Comparison of ENCODE assay signal across 8 cellular contexts in the genomic region with DNA sequence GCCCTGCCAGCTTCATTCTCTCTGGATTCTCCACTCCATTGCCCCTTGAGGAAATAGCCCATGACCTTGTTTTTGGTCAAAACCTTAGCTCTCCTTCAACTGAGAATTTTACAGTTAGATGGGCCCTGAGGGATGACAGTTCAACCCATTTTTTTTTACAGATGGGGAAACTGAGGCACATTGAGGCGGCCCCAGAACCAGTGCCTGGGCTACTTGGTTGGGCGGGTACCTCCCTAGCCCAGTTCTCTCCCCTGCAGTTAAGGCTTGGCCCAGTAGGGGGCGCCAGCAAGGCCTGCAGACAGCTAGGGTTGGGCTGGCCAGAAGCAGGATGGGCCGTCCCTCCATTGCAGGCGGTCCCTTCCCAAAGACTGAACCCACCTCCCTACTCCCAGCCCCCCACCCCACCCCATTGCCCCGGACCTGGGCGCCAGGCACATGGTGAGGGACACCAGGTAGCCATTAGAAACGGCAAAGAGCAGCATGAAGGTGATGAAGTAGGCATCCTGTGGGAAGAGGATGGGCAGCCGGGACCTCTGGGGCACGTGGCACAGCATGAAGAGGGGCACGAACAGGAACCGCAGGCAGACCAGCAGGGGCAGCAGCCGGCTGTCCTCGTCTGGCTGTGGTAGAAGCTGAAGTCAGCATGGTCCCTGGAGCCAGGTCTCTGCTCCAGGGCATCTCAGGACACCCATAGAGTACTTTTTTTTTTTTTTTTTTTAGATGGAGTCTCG. TPM values are rescaled to one million over a fixed set of nuclear protein-coding genes. Genes with fewer than 3 reads are reported as not detected.
DNase-seq lines count a peak whose midpoint lies in the region; ATAC-seq and TF ChIP-seq lines count a peak whose summit lies in the region.

No MANE protein-coding gene starts in this region.

- H3K36me3 ChIP-seq in uterus = no peaks in the 10 kb centered on the region

- no peak overlapping the region for H3K27ac ChIP-seq in uterus

- no peaks in the 10 kb centered on the region for H3K27me3 ChIP-seq in uterus

- ATAC-seq in HG02981 (IDR thresholded peaks at IDR 0.05; ENCODE audit: unreplicated experiment) (no peak), GM19035 (IDR thresholded peaks at IDR 0.05; ENCODE audit: unreplicated experiment) (no peak)

- TF ChIP-seq POLR2A in uterus (IDR thresholded peaks at IDR 0.05) = no peak

- DNase-seq in NCI-H1930 (lab: John Stamatoyannopoulos, UW) (peak; percentile 52 to 73), activated T-cell treated with anti-CD3 and anti-CD28 coated beads for 4 hours (peak; percentile 59), fibroblast of the aortic adventitia (ENCODE audit: low read depth) (no peak), uterus (no peak)
- peak; percentile 70 for DNase-seq in stimulated activated CD4-positive, alpha-beta T cell treated with anti-CD3 and anti-CD28 coated beads, Interleukin-12 subunit alpha, Interleukin-12 subunit beta, amount 100 ng/mL, for 4 hours

- TF ChIP-seq CTCF in GM12873 (IDR thresholded peaks at IDR 0.05; ENCODE audit: insufficient read depth, low read depth, low read length, missing control alignments) (peak; percentile 94), fibroblast of the aortic adventitia (IDR thresholded peaks at IDR 0.05; ENCODE audit: insufficient read depth, low read length) (peak; percentile 71), uterus (IDR thresholded peaks at IDR 0.05) (no peak)

- no peaks in the 10 kb centered on the region for H3K4me1 ChIP-seq in uterus

- intact Hi-C loops in uterus (cut with DNase I; ENCODE audit: low total_unique reads) = no loop called here

- no peaks in the 10 kb centered on the region for H3K9me3 ChIP-seq in uterus

- H3K4me3 ChIP-seq in fibroblast of the aortic adventitia (ENCODE audit: low read depth, low read length) (no peak overlapping the region), uterus (no peak overlapping the region)

RNA-seq across cellular contexts. Expression of a gene that starts 7.6 kb away (rescaled TPM):
- total RNA-seq in fibroblast of the aortic adventitia (ENCODE audit: low replicate concordance) = 0.36 TPM in 1 of 2 replicates, not detected in the other
- 1 to 10 TPM in 2 of 4 donors, under 1 TPM in 1, not detected in 1; 0.26 to 3.5 (median 1.5) TPM for total RNA-seq in uterus

RNA-seq across cellular contexts. Expression of a gene that starts 16.5 kb away (rescaled TPM):
- total RNA-seq in fibroblast of the aortic adventitia (ENCODE audit: low replicate concordance) (21.5 and 36.3 TPM in 2 replicates), uterus (10 to 100 TPM; 13.2 to 44.8 (median 26.2) TPM)

RNA-seq across cellular contexts. Expression of a gene that starts 19.1 kb away (rescaled TPM):
- total RNA-seq in fibroblast of the aortic adventitia (ENCODE audit: low replicate concordance) = 22.6 and 38.5 TPM in 2 replicates
- 10 to 100 TPM; 15.0 to 77.4 (median 21.9) TPM for total RNA-seq in uterus

RNA-seq across cellular contexts. Expression of a gene that starts 27.7 kb away (rescaled TPM):
- 10.1 and 45.3 TPM in 2 replicates for total RNA-seq in fibroblast of the aortic adventitia (ENCODE audit: low replicate concordance)
- 10 to 100 TPM in 2 of 4 donors, 1 to 10 TPM in 2; 1.8 to 26.6 (median 8.6) TPM for total RNA-seq in uterus

RNA-seq across cellular contexts. Expression of a gene that starts 47.1 kb away (rescaled TPM):
- 99.1 and 193 TPM in 2 replicates for total RNA-seq in fibroblast of the aortic adventitia (ENCODE audit: low replicate concordance)
- 10 to 100 TPM; 14.1 to 91.2 (median 46.2) TPM for total RNA-seq in uterus

Comparison
In these comparisons a context has a peak if more than half of its experiments do, and no peak if none do; other contexts are left out.
1. CTCF ChIP-seq: peak in GM12873 (single experiment) and fibroblast of the aortic adventitia (single experiment); none in uterus (0 of 4).
2. DNase-seq: peak in NCI-H1930 (2 of 2), activated T-cell treated with anti-CD3 and anti-CD28 coated beads for 4 hours (single experiment) and stimulated activated CD4-positive, alpha-beta T cell treated with anti-CD3 and anti-CD28 coated beads, Interleukin-12 subunit alpha, Interleukin-12 subunit beta, amount 100 ng/mL, for 4 hours (single experiment); none in fibroblast of the aortic adventitia (single experiment) and uterus (0 of 2).